Comparison of ENCODE assay signal across 11 cellular contexts in the genomic region with DNA sequence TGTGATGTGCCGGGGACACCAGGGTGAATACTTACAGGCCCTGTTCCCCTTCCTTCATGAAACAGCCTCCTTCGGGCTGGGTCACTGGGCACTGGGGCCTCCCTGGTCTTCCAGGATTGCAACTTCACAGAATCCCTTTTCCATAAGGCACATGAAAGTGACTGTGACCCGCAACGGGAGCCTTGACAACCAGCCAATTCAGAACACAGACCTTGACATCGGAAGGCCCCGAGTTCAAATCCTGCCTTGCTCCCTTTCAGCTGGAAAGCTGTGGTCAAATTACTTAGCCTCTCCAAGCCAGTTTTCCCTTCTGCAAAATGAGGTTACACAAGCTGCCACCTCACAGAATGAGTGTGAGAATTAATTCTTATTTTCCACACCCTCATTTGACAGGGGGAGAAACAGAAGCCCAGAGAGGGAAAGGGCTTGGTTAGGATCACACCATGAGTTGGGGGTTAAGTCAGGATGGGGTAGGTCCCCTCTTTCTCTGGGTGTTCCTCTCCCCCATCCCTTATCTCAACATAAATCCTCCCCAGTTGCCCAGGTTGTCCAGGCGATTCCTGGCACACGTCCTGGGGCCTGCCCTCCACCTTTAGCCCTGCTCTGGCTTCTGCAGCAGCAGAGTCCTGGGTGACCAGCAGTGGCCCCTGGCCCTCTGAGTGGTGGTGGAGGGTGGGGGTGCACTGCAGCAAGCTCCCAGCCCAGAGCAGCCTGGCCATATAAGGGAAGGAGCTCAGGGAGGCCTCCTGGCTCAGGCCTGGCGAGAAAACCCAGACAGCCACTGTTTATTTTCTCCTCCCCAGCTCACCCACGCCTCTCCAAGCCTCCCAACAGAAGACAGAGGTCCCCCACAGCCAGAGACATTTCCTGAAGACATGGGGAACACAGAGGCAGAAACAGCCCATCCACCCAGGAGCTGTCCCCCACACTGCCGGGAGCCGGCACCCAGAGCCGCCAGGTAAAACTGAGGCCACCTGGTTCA. TPM values are rescaled to one million over a fixed set of nuclear protein-coding genes. Genes with fewer than 3 reads are reported as not detected.
DNase-seq lines count a peak whose midpoint lies in the region; ATAC-seq, FAIRE-seq and TF ChIP-seq lines count a peak whose summit lies in the region.
"Had no signal": no experiment of that assay in that cellular context is flagged by ENCODE, and none has a peak within 500 bp of the region (broad histone marks: within the 10 kb centered on the region; RNA-seq: fewer than 3 reads in every experiment).

No MANE protein-coding gene starts in this region.

- 29 to 34% methylated on average over 13 of the region's 13 CpGs for WGBS in heart right ventricle, 2 donors

- H3K4me2 ChIP-seq in astrocyte (ENCODE audit: low read length) (peak overlapping the region; percentile 74), osteoblast (ENCODE audit: insufficient read depth, low read length) (no peak overlapping the region)

- H3K9me3 ChIP-seq in BE2C (no peaks in the 10 kb centered on the region), astrocyte (ENCODE audit: insufficient read depth, low read depth, low read length) (no peaks in the 10 kb centered on the region), heart right ventricle (no peaks in the 10 kb centered on the region), osteoblast (ENCODE audit: low read depth, low read length) (no peaks in the 10 kb centered on the region)

- H3K9ac ChIP-seq in astrocyte (ENCODE audit: low read length), result peak overlapping the region; percentile 64

- TF ChIP-seq CTCF in BE2C (IDR thresholded peaks at IDR 0.05; ENCODE audit: low read depth, low read length), result no peak
- TF ChIP-seq CTCF in astrocyte (IDR thresholded peaks at IDR 0.05; ENCODE audit: insufficient read depth, low read depth, low read length), result no peak
- no peak for TF ChIP-seq CTCF in heart right ventricle (IDR thresholded peaks at IDR 0.05)
- no peak for TF ChIP-seq CTCF in osteoblast (IDR thresholded peaks at IDR 0.05; ENCODE audit: extremely low read depth, low read depth, low read length)

- peaks cover 57% of the 10 kb centered on the region for H3K4me1 Mint-ChIP-seq in astrocyte (ENCODE audit: low read depth, unreplicated experiment)

- H3K36me3 ChIP-seq in BE2C (no peaks in the 10 kb centered on the region), astrocyte (ENCODE audit: insufficient read depth, low read length) (peaks cover 48% of the 10 kb centered on the region), heart right ventricle (peaks cover 0 to 56% (median 6%) of the 10 kb centered on the region in 9 donors), osteoblast (ENCODE audit: insufficient read depth, low read length) (peaks cover 98% of the 10 kb centered on the region)

- H3K79me2 ChIP-seq in astrocyte (ENCODE audit: insufficient read depth, low read length), result peaks cover 41% of the 10 kb centered on the region
- peaks cover 36% of the 10 kb centered on the region for H3K79me2 ChIP-seq in osteoblast (ENCODE audit: insufficient read depth, low read length)

- H3K4me3 Mint-ChIP-seq in astrocyte (ENCODE audit: unreplicated experiment), result peak overlapping the region; percentile 83

- H3K36me3 Mint-ChIP-seq in astrocyte (ENCODE audit: low read depth, unreplicated experiment), result peaks cover 23% of the 10 kb centered on the region

- peaks cover 67% of the 10 kb centered on the region for H3K4me1 ChIP-seq in BE2C
- peaks cover 73% of the 10 kb centered on the region for H3K4me1 ChIP-seq in astrocyte (ENCODE audit: insufficient read depth, low read length)
- peaks cover 11 to 100% (median 70%) of the 10 kb centered on the region in 9 donors for H3K4me1 ChIP-seq in heart right ventricle
- H3K4me1 ChIP-seq in osteoblast (ENCODE audit: insufficient read depth, low read length), result peaks cover 59% of the 10 kb centered on the region

- intact Hi-C loops in heart right ventricle (cut with DNase I), result loop anchor here in 3 of 10 donors (2.0 to 5.0 kb wide), 2 partner anchors 36 to 37 kb away; no protein-coding TSS in a partner anchor

- H3K27me3 ChIP-seq in BE2C (no peaks in the 10 kb centered on the region), astrocyte (ENCODE audit: insufficient read depth, low read length) (no peaks in the 10 kb centered on the region), heart right ventricle (no peaks in the 10 kb centered on the region), osteoblast (ENCODE audit: insufficient read depth, low read length) (no peaks in the 10 kb centered on the region)

- no peaks in the 10 kb centered on the region for H3K9me3 Mint-ChIP-seq in astrocyte (ENCODE audit: unreplicated experiment)

- peak overlapping the region; percentile 34 for H3K4me3 ChIP-seq in BE2C (ENCODE audit: low read depth, low read length)
- no peak overlapping the region for H3K4me3 ChIP-seq in astrocyte (ENCODE audit: insufficient read depth, low read depth, low read length)
- peak overlapping the region; percentile 28 to 56 (median 42) for H3K4me3 ChIP-seq in heart right ventricle
- H3K4me3 ChIP-seq in osteoblast (ENCODE audit: insufficient read depth, low read length), result no peak overlapping the region

- no peaks in the 10 kb centered on the region for H3K27me3 Mint-ChIP-seq in astrocyte (ENCODE audit: low read depth, unreplicated experiment)

- H2AFZ ChIP-seq in astrocyte (ENCODE audit: low read depth, low read length) (no peak overlapping the region), osteoblast (ENCODE audit: low read length) (no peak overlapping the region)

- FAIRE-seq in astrocyte (lab: Jason Lieb, UNC), result no peak
- FAIRE-seq: G401.6, islet of Langerhans had no signal

- H4K20me1 ChIP-seq in astrocyte (ENCODE audit: insufficient read depth, low read length) (peaks cover 46% of the 10 kb centered on the region), osteoblast (ENCODE audit: insufficient read depth, low read length) (peaks cover 55% of the 10 kb centered on the region)

- peak overlapping the region; percentile 98 for H3K27ac Mint-ChIP-seq in astrocyte (ENCODE audit: unreplicated experiment)

- H3K27ac ChIP-seq in astrocyte (ENCODE audit: low read depth, low read length) (peak overlapping the region; percentile 66), heart right ventricle (peak overlapping the region; percentile 59 to 99 (median 90)), osteoblast (ENCODE audit: low read depth, low read length) (peak overlapping the region; percentile 72)

- peak; percentile 50 to 81 (median 74) for ATAC-seq in heart right ventricle
- no peak for ATAC-seq in GM19455 (IDR thresholded peaks at IDR 0.05; ENCODE audit: unreplicated experiment)

- DNase-seq in BE2C (peak; percentile 65), astrocyte (ENCODE audit: low read depth) (peak; percentile 69), heart right ventricle (peak; percentile 59 to 72), osteoblast (ENCODE audit: insufficient read length, low spot score, missing footprints) (peak; percentile 76), NCI-H1048 (lab: John Stamatoyannopoulos, UW) (no peak), OCI-M2 (lab: John Stamatoyannopoulos, UW; ENCODE audit: unreplicated experiment) (no peak), DMS153 (lab: John Stamatoyannopoulos, UW) (no peak)

RNA-seq across cellular contexts. Expression of a gene that starts 44.5 kb away (rescaled TPM):
- polyA plus RNA-seq in BE2C (2012; ENCODE audit: insufficient read depth, insufficient read length, low read depth), result 1.1 TPM
- total RNA-seq in astrocyte (0.54 and 0.60 TPM in 2 replicates), heart right ventricle (under 1 TPM in 2 of 10 donors, not detected in 8; 0.44 to 0.83 TPM), osteoblast (0.29 TPM in 1 of 2 replicates, not detected in the other)
- under 1 TPM in 1 of 2 donors, not detected in 1; 0.57 TPM for polyA plus RNA-seq in heart right ventricle
- total RNA-seq: dermis microvascular lymphatic vessel endothelial cell had no signal

Comparison
In these comparisons a context has a peak if more than half of its experiments do, and no peak if none do; other contexts are left out.
1. DNase-seq: peak in BE2C (single experiment), astrocyte (single experiment), heart right ventricle (2 of 2) and osteoblast (single experiment); none in NCI-H1048 (single experiment), OCI-M2 (single experiment) and DMS153 (single experiment).
2. H3K4me3 ChIP-seq: peak in BE2C (single experiment) and heart right ventricle (10 of 10); none in astrocyte (single experiment) and osteoblast (single experiment).
3. Peak in every context shown above with its lines, with median percentiles within 50 percentile points of each other: H3K27ac ChIP-seq.